14 cellular contexts compared by ENCODE assay signal in genomic region chr10:50603151-50603850, GRCh38. TPM values are rescaled to one million over a fixed set of nuclear protein-coding genes. Genes with fewer than 3 reads are reported as not detected.
DNase-seq lines count a peak whose midpoint lies in the region; ATAC-seq, FAIRE-seq and TF ChIP-seq lines count a peak whose summit lies in the region.
"Had no signal": no experiment of that assay in that cellular context is flagged by ENCODE, and none has a peak within 500 bp of the region (broad histone marks: within the 10 kb centered on the region; RNA-seq: fewer than 3 reads in every experiment).

No MANE protein-coding gene starts in this region.

- H3K27me3 ChIP-seq in SK-N-SH (ENCODE audit: insufficient read depth) (no peaks in the 10 kb centered on the region), SU-DHL-6 (ENCODE audit: low read length) (no peaks in the 10 kb centered on the region), hepatocyte (no peaks in the 10 kb centered on the region), subcutaneous abdominal adipose tissue (ENCODE audit: control insufficient read depth in 5 of 5, insufficient read depth in 4 of 5, low read length in 5 of 5) (no peaks in the 10 kb centered on the region)
- H3K27me3 ChIP-seq: ascending aorta had no signal

- POLR2A ChIA-PET in SK-N-SH (lab: Yijun Ruan, JAX): no interaction called here

- H3K4me1 ChIP-seq in SK-N-SH (ENCODE audit: control insufficient read depth in 1 of 2, insufficient read depth in 2 of 2, low read depth in 1 of 2, low read length in 1 of 2) (peaks cover 25% of the 10 kb centered on the region in 2 experiments), hepatocyte (ENCODE audit: insufficient read depth) (peaks cover 69% of the 10 kb centered on the region), subcutaneous abdominal adipose tissue (ENCODE audit: control insufficient read depth in 5 of 5, insufficient read depth in 5 of 5, low read length in 5 of 5) (peaks cover 11 to 45% (median 32%) of the 10 kb centered on the region in 5 donors)

- H2AFZ ChIP-seq in SK-N-SH (ENCODE audit: low read depth) (no peak overlapping the region), SU-DHL-6 (ENCODE audit: low read depth, low read length, severe bottlenecking) (no peak overlapping the region), hepatocyte (no peak overlapping the region)

- H4K20me1 ChIP-seq in SK-N-SH (ENCODE audit: insufficient read depth): no peaks in the 10 kb centered on the region; the same call in 1 of the 2 replicates
- H4K20me1 ChIP-seq in SU-DHL-6 (ENCODE audit: low read depth, low read length): no peaks in the 10 kb centered on the region; the same call in 1 of the 2 replicates
- no peaks in the 10 kb centered on the region for H4K20me1 ChIP-seq in hepatocyte (ENCODE audit: insufficient read depth, poor library complexity, severe bottlenecking)

- H3K4me3 ChIP-seq in SK-N-SH (ENCODE audit: low read depth in 2 of 2, low read length in 1 of 2) (peak overlapping the region in 1 of 2 experiments; percentile 34; a peak in 2 of 4 replicates), SU-DHL-6 (ENCODE audit: insufficient read depth, low read length, poor library complexity, severe bottlenecking) (no peak overlapping the region), hepatocyte (peak overlapping the region; percentile 7), subcutaneous abdominal adipose tissue (ENCODE audit: low read depth in 1 of 5, low read length in 5 of 5) (no peak overlapping the region)
- H3K4me3 ChIP-seq: ascending aorta had no signal

- H3K9me2 ChIP-seq in SK-N-SH (no peaks in the 10 kb centered on the region), SU-DHL-6 (replicated peaks; ENCODE audit: insufficient read depth, low read length) (no peaks in the 10 kb centered on the region), hepatocyte (replicated peaks; ENCODE audit: insufficient read depth) (no peaks in the 10 kb centered on the region)

- H3K79me2 ChIP-seq in SK-N-SH (ENCODE audit: insufficient read depth) (peaks cover 19% of the 10 kb centered on the region; the same call in 1 of the 2 replicates), SU-DHL-6 (ENCODE audit: insufficient read depth, low read length) (peaks cover 32% of the 10 kb centered on the region), hepatocyte (peaks cover 80% of the 10 kb centered on the region)

- peaks cover 54% of the 10 kb centered on the region for H3F3A ChIP-seq in SK-N-SH (replicated peaks; ENCODE audit: insufficient read depth)
- no peaks in the 10 kb centered on the region for H3F3A ChIP-seq in SU-DHL-6 (ENCODE audit: insufficient read depth)

- no peak for TF ChIP-seq RAD21 in SK-N-SH (IDR thresholded peaks at IDR 0.05; ENCODE audit: low read length)

- DNase-seq in SK-N-SH (no peak), hepatocyte (ENCODE audit: low spot score) (no peak), NCI-H345 treated with DMSO at 0.1 percent for 48 hours (lab: John Stamatoyannopoulos, UW; ENCODE audit: unreplicated experiment) (no peak), urothelium cell line (ENCODE audit: low spot score) (no peak)
- DNase-seq in activated CD4-positive, CD25-positive, alpha-beta regulatory T cell (lab: John Stamatoyannopoulos, UW): no peak
- DNase-seq: activated CD4-positive, alpha-beta T cell treated with anti-CD3 and anti-CD28 coated beads, Interleukin-2, amount 50 U/mL, for 4 hours; activated effector memory CD4-positive, alpha-beta T cell treated with Interleukin-2 at 50 U/mL for 16 hours; CD4-positive, alpha-beta memory T cell; NCI-H187 treated with DMSO at 0.1 percent for 48 hours had no signal

- no peak for ATAC-seq in SK-N-SH treated with all-trans-retinoic acid at 6 μM for 48 hours

- WGBS in SK-N-SH (ENCODE audit: low lambda C conversion rate): 93% methylated on average over 6 of the region's 6 CpGs
- 85% methylated on average over 6 of the region's 6 CpGs for WGBS in hepatocyte (ENCODE audit: low lambda C conversion rate, missing lambda C conversion rate)

- no peaks in the 10 kb centered on the region for H3K36me3 ChIP-seq in SK-N-SH (replicated peaks in 1 of 2; ENCODE audit: control insufficient read depth in 1 of 2, insufficient read depth in 2 of 2, low read length in 1 of 2)
- H3K36me3 ChIP-seq in SU-DHL-6 (ENCODE audit: low read length): no peaks in the 10 kb centered on the region; the same call in 1 of the 2 replicates
- H3K36me3 ChIP-seq in hepatocyte (replicated peaks; ENCODE audit: insufficient read depth, low read depth): no peaks in the 10 kb centered on the region
- H3K36me3 ChIP-seq in subcutaneous abdominal adipose tissue (ENCODE audit: control insufficient read depth in 5 of 5, insufficient read depth in 5 of 5, low read length in 5 of 5): no peaks in the 10 kb centered on the region
- H3K36me3 ChIP-seq: ascending aorta had no signal

- TF ChIP-seq EP300 in SK-N-SH (IDR thresholded peaks at IDR 0.05; ENCODE audit: borderline replicate concordance in 1 of 2, low read depth in 1 of 2, low read length in 1 of 2): no peak

- CTCF ChIA-PET in SK-N-SH (lab: Yijun Ruan, JAX): interaction anchor here (0.9 to 1.3 kb wide), 2 partner anchors 11 to 48 kb away, joined by 3 to 4 read pairs; no protein-coding TSS in a partner anchor

- H3K27ac ChIP-seq in SK-N-SH (ENCODE audit: low read depth in 2 of 2, low read length in 1 of 2) (peak overlapping the region; percentile 83 to 92), SU-DHL-6 (ENCODE audit: low read depth, low read length) (no peak overlapping the region), hepatocyte (peak overlapping the region; percentile 52), subcutaneous abdominal adipose tissue (ENCODE audit: low read depth, low read length) (peak overlapping the region; percentile 32)
- H3K27ac ChIP-seq: ascending aorta had no signal

- FAIRE-seq in urothelium cell line (lab: Jason Lieb, UNC): no peak
- FAIRE-seq: H1 had no signal

- H3K4me2 ChIP-seq in SK-N-SH: peak overlapping the region; percentile 80
- H3K4me2 ChIP-seq in SU-DHL-6 (ENCODE audit: low read depth, low read length, poor library complexity, severe bottlenecking): peak overlapping the region; percentile 36
- peak overlapping the region; percentile 68 for H3K4me2 ChIP-seq in hepatocyte

- no peak for TF ChIP-seq CTCF in SK-N-SH (IDR thresholded peaks at IDR 0.05)
- TF ChIP-seq CTCF in SU-DHL-6 (IDR thresholded peaks at IDR 0.05; ENCODE audit: insufficient read depth, low read length, poor library complexity, severe bottlenecking): no peak
- TF ChIP-seq CTCF in hepatocyte (IDR thresholded peaks at IDR 0.05; ENCODE audit: poor library complexity): no peak

- H3K9me3 ChIP-seq in SK-N-SH: no peaks in the 10 kb centered on the region
- no peaks in the 10 kb centered on the region for H3K9me3 ChIP-seq in SU-DHL-6 (ENCODE audit: insufficient read depth, low read length)
- H3K9me3 ChIP-seq in hepatocyte (ENCODE audit: low read depth): no peaks in the 10 kb centered on the region
- no peaks in the 10 kb centered on the region for H3K9me3 ChIP-seq in subcutaneous abdominal adipose tissue (ENCODE audit: control insufficient read depth in 5 of 5, low read length in 5 of 5)
- H3K9me3 ChIP-seq: ascending aorta had no signal

- peak overlapping the region; percentile 35; the same call in 1 of the 2 replicates for H3K9ac ChIP-seq in SK-N-SH
- H3K9ac ChIP-seq in SU-DHL-6 (ENCODE audit: low read length): no peak overlapping the region
- no peak overlapping the region for H3K9ac ChIP-seq in subcutaneous abdominal adipose tissue (ENCODE audit: low read length in 5 of 5)

TF ChIP-seq in SK-N-SH, 30 proteins besides CTCF, POLR2A, EP300 and RAD21 (continues in another document):
- no peak for TF ChIP-seq YY1 (IDR thresholded peaks at IDR 0.05; ENCODE audit: low read depth)
- no peak for TF ChIP-seq RCOR1 (IDR thresholded peaks at IDR 0.05; ENCODE audit: low read length)
- TF ChIP-seq RXRA (IDR thresholded peaks at IDR 0.05; ENCODE audit: borderline replicate concordance, low read depth): no peak
- TF ChIP-seq USF2 (IDR thresholded peaks at IDR 0.05; ENCODE audit: borderline replicate concordance, low read depth, low read length): no peak
- no peak for TF ChIP-seq JUND (IDR thresholded peaks at IDR 0.05)

TF ChIP-seq in SK-N-SH treated with all-trans-retinoic acid at 6 μM for 48 hours, 23 proteins besides CTCF, POLR2A, EP300 and RAD21:
- TF ChIP-seq GLIS3 (CRISPR knock-in tag; IDR thresholded peaks at IDR 0.05) (no peak), SNAI2 (CRISPR knock-in tag; IDR thresholded peaks at IDR 0.05) (no peak)
TF ChIP-seq in SK-N-SH treated with all-trans-retinoic acid at 6 μM for 48 hours: peak in this region for 0.

RNA-seq across cellular contexts. Expression of gene SGMS1, which starts 20.5 kb away (rescaled TPM):
- 6.3 and 7.7 TPM in 2 replicates for polyA plus RNA-seq in SK-N-SH (2012; rRNA removed)
- 7.8 TPM in 2 replicates for polyA plus RNA-seq in SK-N-SH (2012; cell fraction: cytosol; rRNA removed)
- polyA plus RNA-seq in SK-N-SH (2012; cell fraction: nucleus; rRNA removed): 7.5 and 10.0 TPM in 2 replicates
- 62.3 and 87.8 TPM in 2 replicates for total RNA-seq in hepatocyte
- 28.1 and 35.1 TPM in 2 replicates for polyA plus RNA-seq in hepatocyte
